ENCODE assay signal across 1 cellular context in genomic region chr9:33426843-33427293, GRCh38.
TF ChIP-seq lines count a peak whose summit lies in the region.

No MANE protein-coding gene starts in this region.

TF ChIP-seq in K562, 482 proteins besides CTCF, POLR2A, EP300 and RAD21 (continued from another document):
- no peak for TF ChIP-seq ZNF449 (CRISPR knock-in tag; IDR thresholded peaks at IDR 0.05)
- TF ChIP-seq ZNF146 (CRISPR knock-in tag; IDR thresholded peaks at IDR 0.05; ENCODE audit: unreplicated experiment) = no peak
- TF ChIP-seq NFE2 (IDR thresholded peaks at IDR 0.05; ENCODE audit: low read depth) = 0 out of 2 replicates have a peak, but pooled peaks have one; percentile 10
- TF ChIP-seq EGR1 (conservative IDR thresholded peaks at IDR 0.05) = peak; percentile 72
- no peak for TF ChIP-seq CHAMP1 (IDR thresholded peaks at IDR 0.05)
- TF ChIP-seq CBX5 (IDR thresholded peaks at IDR 0.05; ENCODE audit: borderline replicate concordance, low read depth) = no peak
- TF ChIP-seq TFAP4 (CRISPR knock-in tag; IDR thresholded peaks at IDR 0.05; ENCODE audit: borderline replicate concordance) = no peak
- TF ChIP-seq RERE (CRISPR knock-in tag; IDR thresholded peaks at IDR 0.05; ENCODE audit: borderline replicate concordance) = no peak
- TF ChIP-seq NR2C1 (IDR thresholded peaks at IDR 0.05) = no peak
- TF ChIP-seq NR2C1 (tag; IDR thresholded peaks at IDR 0.05) = peak; percentile 35; the same call in 1 of the 2 replicates
- 0 out of 2 replicates have a peak, but pooled peaks have one; percentile 20 for TF ChIP-seq DPF2 (IDR thresholded peaks at IDR 0.05)
- no peak for TF ChIP-seq FOS (IDR thresholded peaks at IDR 0.05; ENCODE audit: extremely low read depth, insufficient read length)
- no peak for TF ChIP-seq ZNF24 (IDR thresholded peaks at IDR 0.05)
- no peak for TF ChIP-seq ETV5 (CRISPR knock-in tag; IDR thresholded peaks at IDR 0.05; ENCODE audit: low read depth)
- no peak for TF ChIP-seq BACH1 (tag; IDR thresholded peaks at IDR 0.05)
- TF ChIP-seq SETDB1 (IDR thresholded peaks at IDR 0.05; ENCODE audit: low read length) = no peak
- no peak for TF ChIP-seq ZNF23 (CRISPR knock-in tag; IDR thresholded peaks at IDR 0.05)
- no peak for TF ChIP-seq KDM2B (CRISPR knock-in tag; IDR thresholded peaks at IDR 0.05)
- TF ChIP-seq HNRNPH1 (optimal IDR thresholded peaks at IDR 0.05; ENCODE audit: low read depth, low read length) = no peak
- no peak for TF ChIP-seq MAZ (CRISPR knock-in tag; conservative IDR thresholded peaks at IDR 0.05 in 1 of 2, IDR thresholded peaks at IDR 0.05 in 1 of 2)
- no peak for TF ChIP-seq NR3C1 (CRISPR knock-in tag; IDR thresholded peaks at IDR 0.05)
- no peak for TF ChIP-seq RBFOX2 (IDR thresholded peaks at IDR 0.05; ENCODE audit: low read depth, low read length)
- TF ChIP-seq ZNF696 (CRISPR knock-in tag; conservative IDR thresholded peaks at IDR 0.05) = no peak
- no peak for TF ChIP-seq CLOCK (CRISPR knock-in tag; IDR thresholded peaks at IDR 0.05; ENCODE audit: borderline replicate concordance)
- no peak for TF ChIP-seq CEBPG (CRISPR knock-in tag; IDR thresholded peaks at IDR 0.05)
- TF ChIP-seq CEBPG (tag; conservative IDR thresholded peaks at IDR 0.05 in 1 of 2, IDR thresholded peaks at IDR 0.05 in 1 of 2) = no peak
- no peak for TF ChIP-seq GATA2 (CRISPR knock-in tag; IDR thresholded peaks at IDR 0.05)
- TF ChIP-seq BHLHE40 (IDR thresholded peaks at IDR 0.05; ENCODE audit: low read length) = peak; percentile 15; the same call in 1 of the 2 replicates
- TF ChIP-seq XRCC5 (IDR thresholded peaks at IDR 0.05; ENCODE audit: low read depth, low read length) = no peak
- no peak for TF ChIP-seq EWSR1 (IDR thresholded peaks at IDR 0.05; ENCODE audit: borderline replicate concordance, low read depth, partially characterized antibody)
- TF ChIP-seq BDP1 (IDR thresholded peaks at IDR 0.05; ENCODE audit: insufficient read depth, insufficient read length) = no peak
- no peak for TF ChIP-seq FIP1L1 (IDR thresholded peaks at IDR 0.05; ENCODE audit: low read depth, low read length, poor library complexity, severe bottlenecking)
- TF ChIP-seq ZNF232 (CRISPR knock-in tag; IDR thresholded peaks at IDR 0.05) = no peak
- TF ChIP-seq ZNF586 (CRISPR knock-in tag; conservative IDR thresholded peaks at IDR 0.05) = no peak
- TF ChIP-seq TCF7 (IDR thresholded peaks at IDR 0.05; ENCODE audit: borderline replicate concordance) = no peak
- TF ChIP-seq ZNF79 (CRISPR knock-in tag; IDR thresholded peaks at IDR 0.05; ENCODE audit: low read depth) = no peak
- no peak for TF ChIP-seq DMBX1 (CRISPR knock-in tag; IDR thresholded peaks at IDR 0.05; ENCODE audit: borderline replicate concordance)
- TF ChIP-seq MEIS2 (IDR thresholded peaks at IDR 0.05; ENCODE audit: partially characterized antibody) = peak; percentile 50
- TF ChIP-seq CAMTA2 (CRISPR knock-in tag; conservative IDR thresholded peaks at IDR 0.05) = no peak
- TF ChIP-seq MXI1 (IDR thresholded peaks at IDR 0.05; ENCODE audit: low read depth, low read length) = no peak
- TF ChIP-seq POLR2H (tag; IDR thresholded peaks at IDR 0.05; ENCODE audit: low read depth) = no peak
- no peak for TF ChIP-seq RFX5 (IDR thresholded peaks at IDR 0.05; ENCODE audit: low read depth, low read length)
- peak; percentile 42 for TF ChIP-seq ARID1B (IDR thresholded peaks at IDR 0.05)
- no peak for TF ChIP-seq ZNF384 (IDR thresholded peaks at IDR 0.05; ENCODE audit: low read depth, low read length)
